In the genomic region with DNA sequence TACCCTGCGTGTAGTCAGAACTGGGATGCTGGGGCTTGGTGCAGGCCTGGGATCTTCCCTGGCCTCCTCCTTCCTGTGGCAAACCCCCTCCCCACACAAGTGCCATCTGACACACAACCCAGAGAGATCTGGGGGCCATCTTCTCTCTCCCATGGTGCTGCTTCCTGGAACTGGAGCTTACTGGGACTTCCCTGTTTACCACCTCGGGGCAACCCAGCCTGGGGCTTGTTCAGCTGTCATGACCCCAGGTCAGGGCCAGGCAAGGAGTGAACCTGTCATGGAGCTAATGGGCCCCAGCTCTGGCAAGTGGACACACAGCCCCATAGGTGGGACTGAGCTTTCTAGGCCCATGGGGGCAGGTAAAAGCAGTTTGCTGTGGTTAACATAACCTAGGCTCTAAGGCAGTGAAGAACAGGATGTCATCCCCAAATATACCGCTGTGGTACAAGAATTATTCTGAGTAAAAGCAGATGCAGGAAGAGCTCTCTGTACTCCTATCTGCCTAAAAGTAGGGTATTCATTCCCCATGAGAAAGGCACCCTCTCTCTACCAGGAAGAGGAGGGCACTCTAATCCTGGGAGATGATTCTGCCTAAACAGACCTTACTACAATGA, we compare ENCODE assay signal across 12 cellular contexts. TPM values are rescaled to one million over a fixed set of nuclear protein-coding genes. Genes with fewer than 3 reads are reported as not detected.
DNase-seq lines count a peak whose midpoint lies in the region; ATAC-seq, FAIRE-seq and TF ChIP-seq lines count a peak whose summit lies in the region.
"Had no signal": no experiment of that assay in that cellular context is flagged by ENCODE, and none has a peak within 500 bp of the region (broad histone marks: within the 10 kb centered on the region; RNA-seq: fewer than 3 reads in every experiment).

No MANE protein-coding gene starts in this region.

- H3K36me3 ChIP-seq in RWPE2 (ENCODE audit: low read depth) (peaks cover 27% of the 10 kb centered on the region), esophagus (ENCODE audit: control insufficient read depth in 2 of 2, insufficient read depth in 2 of 2, low read length in 1 of 2) (peaks cover 0 to 21% of the 10 kb centered on the region in 2 donors), spleen (peaks cover 0 to 53% (median 26%) of the 10 kb centered on the region in 6 donors)

- H3K27ac ChIP-seq in RWPE2 (ENCODE audit: poor library complexity, severe bottlenecking) = no peak overlapping the region
- peak overlapping the region in 1 of 2 donors; percentile 53 for H3K27ac ChIP-seq in esophagus (ENCODE audit: low read depth in 2 of 2, low read length in 1 of 2)
- H3K27ac ChIP-seq in spleen = peak overlapping the region in 2 of 8 donors; percentile 29 to 95
- H3K27ac ChIP-seq: tibial nerve had no signal

- no peaks in the 10 kb centered on the region for H3K27me3 Mint-ChIP-seq in activated T-cell treated with anti-CD3 and anti-CD28 coated beads, Interleukin-2, amount 50 U/mL, for 72 hours (ENCODE audit: low read depth)

- FAIRE-seq in H54 (lab: Jason Lieb, UNC) = no peak
- FAIRE-seq: RCC 7860 had no signal

- H3K36me3 Mint-ChIP-seq in activated T-cell treated with anti-CD3 and anti-CD28 coated beads, Interleukin-2, amount 50 U/mL, for 72 hours (ENCODE audit: insufficient read depth in 2 of 2) = peaks cover 8% of the 10 kb centered on the region in 2 donors

- peak overlapping the region; percentile 86 for H3K27ac Mint-ChIP-seq in activated T-cell treated with anti-CD3 and anti-CD28 coated beads, Interleukin-2, amount 50 U/mL, for 72 hours

- peaks cover 58% of the 10 kb centered on the region for H3K4me1 Mint-ChIP-seq in activated T-cell treated with anti-CD3 and anti-CD28 coated beads, Interleukin-2, amount 50 U/mL, for 72 hours (ENCODE audit: low read depth)

- no peak for DNase-seq in activated T-cell treated with anti-CD3 and anti-CD28 coated beads, Interleukin-2, amount 50 U/mL, for 72 hours
- no peak for DNase-seq in activated T-cell treated with anti-CD3 and anti-CD28 coated beads for 4 hours
- DNase-seq in RWPE2 (ENCODE audit: low spot score) = no peak
- peak; percentile 69 for DNase-seq in spleen
- no peak for DNase-seq in NCI-H2171 treated with DMSO at 0.1 percent for 48 hours (lab: John Stamatoyannopoulos, UW)
- no peak for DNase-seq in omental fat pad (ENCODE audit: low spot score)
- no peak for DNase-seq in H54 (ENCODE audit: insufficient read length, low spot score)
- DNase-seq: KG1 had no signal

- ATAC-seq in activated T-cell treated with anti-CD3 and anti-CD28 coated beads, Interleukin-2, amount 50 U/mL, for 72 hours (replicated peaks in 1 of 2) = no peak
- no peak for ATAC-seq in RWPE2 (ENCODE audit: low read depth)
- ATAC-seq in omental fat pad (ENCODE audit: low FRiP score) = no peak
- ATAC-seq: left lobe of liver had no signal

- no peak for TF ChIP-seq POLR2A in spleen (IDR thresholded peaks at IDR 0.05)
- TF ChIP-seq POLR2A in H54 (IDR thresholded peaks at IDR 0.05; ENCODE audit: low read depth, low read length) = no peak

- H3K27me3 ChIP-seq in RWPE2 (ENCODE audit: insufficient read depth, poor library complexity, severe bottlenecking) = no peaks in the 10 kb centered on the region
- H3K27me3 ChIP-seq in esophagus (ENCODE audit: control insufficient read depth in 1 of 2, insufficient read depth in 2 of 2, low read length in 2 of 2) = no peaks in the 10 kb centered on the region
- H3K27me3 ChIP-seq in spleen (replicated peaks in 1 of 7) = no peaks in the 10 kb centered on the region
- H3K27me3 ChIP-seq: tibial nerve had no signal

- TF ChIP-seq CTCF in RWPE2 (IDR thresholded peaks at IDR 0.05; ENCODE audit: poor library complexity, severe bottlenecking) (no peak), spleen (IDR thresholded peaks at IDR 0.05 in 8 of 11, conservative IDR thresholded peaks at IDR 0.05 in 3 of 11) (no peak), omental fat pad (IDR thresholded peaks at IDR 0.05) (no peak)

- no peaks in the 10 kb centered on the region for H3K9me3 Mint-ChIP-seq in activated T-cell treated with anti-CD3 and anti-CD28 coated beads, Interleukin-2, amount 50 U/mL, for 72 hours

- H3K9me3 ChIP-seq in RWPE2 (ENCODE audit: severe bottlenecking) (no peaks in the 10 kb centered on the region), esophagus (ENCODE audit: control insufficient read depth in 2 of 2, insufficient read depth in 1 of 2, low read depth in 1 of 2, low read length in 1 of 2) (no peaks in the 10 kb centered on the region), spleen (no peaks in the 10 kb centered on the region)
- H3K9me3 ChIP-seq: tibial nerve had no signal

- WGBS in esophagus, 2 donors = 73% methylated on average over 3 of the region's 3 CpGs
- 55 to 71% (median 58%) methylated on average over 3 of the region's 3 CpGs for WGBS in spleen, 5 donors

- H3K4me3 ChIP-seq in RWPE2 (ENCODE audit: severe bottlenecking) (peak overlapping the region; percentile 98), esophagus (ENCODE audit: low read depth in 1 of 2, low read length in 2 of 2) (peak overlapping the region; percentile 4 to 92), spleen (peak overlapping the region in 4 of 8 donors; percentile 97 to 100 (median 98))

- H3K4me1 ChIP-seq in RWPE2 (ENCODE audit: insufficient read depth, poor library complexity, severe bottlenecking) (no peaks in the 10 kb centered on the region), esophagus (ENCODE audit: control insufficient read depth in 2 of 2, insufficient read depth in 2 of 2, low read length in 1 of 2) (peaks cover 12 to 26% of the 10 kb centered on the region in 2 donors), spleen (peaks cover 20 to 85% (median 59%) of the 10 kb centered on the region in 6 donors)

- peak overlapping the region; percentile 93 to 96 for H3K4me3 Mint-ChIP-seq in activated T-cell treated with anti-CD3 and anti-CD28 coated beads, Interleukin-2, amount 50 U/mL, for 72 hours

- intact Hi-C loops in spleen (cut with DNase I; ENCODE audit: low total_unique reads) = no loop called here

RNA-seq across cellular contexts. Expression of a gene that starts 2.4 kb away (rescaled TPM):
- total RNA-seq in activated T-cell treated with anti-CD3 and anti-CD28 coated beads, Interleukin-2, amount 50 U/mL, for 72 hours = 10 to 100 TPM; 43.5 to 51.4 TPM
- 10 to 100 TPM; 13.7 to 15.7 TPM for polyA plus RNA-seq in esophagus
- total RNA-seq in spleen = 10 to 100 TPM; 33.4 to 49.4 (median 39.8) TPM
- polyA plus RNA-seq in spleen = 10 to 100 TPM; 14.1 to 26.8 (median 20.7) TPM
- total RNA-seq in omental fat pad = 10 to 100 TPM; 11.3 to 23.5 (median 15.8) TPM

RNA-seq across cellular contexts. Expression of a gene that starts 12.4 kb away (rescaled TPM):
- 1 to 10 TPM; 1.6 to 6.2 TPM for total RNA-seq in activated T-cell treated with anti-CD3 and anti-CD28 coated beads, Interleukin-2, amount 50 U/mL, for 72 hours
- polyA plus RNA-seq in esophagus (1 to 10 TPM; 1.1 to 1.8 TPM), spleen (1 to 10 TPM in 1 of 3 donors, under 1 TPM in 2; 0.36 to 4.0 (median 0.96) TPM)
- total RNA-seq in spleen (1 to 10 TPM; 3.5 to 7.1 (median 5.4) TPM), omental fat pad (1 to 10 TPM in 2 of 4 donors, under 1 TPM in 1, not detected in 1; 0.96 to 3.3 (median 1.7) TPM)
- total RNA-seq: left lobe of liver had no signal
